ENCODE assay signal across 1 cellular context in genomic region chr12:67705394-67706370, GRCh38.
A peak's percentile ranks its signal among the peaks of the same experiment; 100 is the strongest.
TF ChIP-seq lines count a peak whose summit lies in the region.

No MANE protein-coding gene starts in this region.

TF ChIP-seq in HEK293, 187 proteins besides CTCF, POLR2A, EP300 and RAD21 (continued from another document):
- TF ChIP-seq ZNF16 (tag by site-specific recombination; IDR thresholded peaks at IDR 0.05; ENCODE audit: low read depth) (no peak), OSR2 (tag by site-specific recombination; IDR thresholded peaks at IDR 0.05) (peak; percentile 36; the same call in 1 of the 2 replicates), HOXA7 (CRISPR knock-in tag; IDR thresholded peaks at IDR 0.05; ENCODE audit: borderline replicate concordance) (no peak), ZNF174 (tag by site-specific recombination; IDR thresholded peaks at IDR 0.05) (no peak), ZNF391 (tag by site-specific recombination; IDR thresholded peaks at IDR 0.05; ENCODE audit: borderline replicate concordance, low read depth) (no peak), ZNF112 (tag by site-specific recombination; IDR thresholded peaks at IDR 0.05) (0 out of 2 replicates have a peak, but pooled peaks have one; percentile 59), ZBTB8A (tag by site-specific recombination; IDR thresholded peaks at IDR 0.05) (no peak), ZNF513 (tag by site-specific recombination; IDR thresholded peaks at IDR 0.05) (no peak), ZNF155 (tag by site-specific recombination; IDR thresholded peaks at IDR 0.05) (no peak), ZNF280C (tag by site-specific recombination; IDR thresholded peaks at IDR 0.05) (no peak), ZSCAN23 (tag by site-specific recombination; IDR thresholded peaks at IDR 0.05) (no peak), ZNF843 (tag by site-specific recombination; IDR thresholded peaks at IDR 0.05) (peak; percentile 59; the same call in 1 of the 2 replicates), ZBTB26 (tag by site-specific recombination; optimal IDR thresholded peaks at IDR 0.05) (no peak), EGR2 (tag by site-specific recombination; IDR thresholded peaks at IDR 0.05; ENCODE audit: low read depth) (peak; percentile 78), WT1 (tag by site-specific recombination; IDR thresholded peaks at IDR 0.05) (peak; percentile 97), KLF17 (tag by site-specific recombination; IDR thresholded peaks at IDR 0.05) (peak; percentile 92)
